Comparison of ENCODE assay signal across 8 cellular contexts in genomic region chr2:109031481-109032228, GRCh38. TPM values are rescaled to one million over a fixed set of nuclear protein-coding genes. Genes with fewer than 3 reads are reported as not detected.
A peak's percentile ranks its signal among the peaks of the same experiment; 100 is the strongest.
DNase-seq lines count a peak whose midpoint lies in the region; TF ChIP-seq lines count a peak whose summit lies in the region.

No MANE protein-coding gene starts in this region.

- H3K4me1 ChIP-seq in OCI-LY3 (ENCODE audit: low read length) = peaks cover 3% of the 10 kb centered on the region; the same call in 1 of the 2 replicates

- peaks cover 3% of the 10 kb centered on the region for H3K36me3 Mint-ChIP-seq in type B pancreatic cell

- no peaks in the 10 kb centered on the region for H3K9me3 ChIP-seq in OCI-LY3 (ENCODE audit: insufficient read depth, low read length)

- no peaks in the 10 kb centered on the region for H3K9me3 Mint-ChIP-seq in type B pancreatic cell

- H3K79me2 ChIP-seq in OCI-LY3 (ENCODE audit: low read length) = no peaks in the 10 kb centered on the region

- peaks cover 4% of the 10 kb centered on the region for H3K27me3 Mint-ChIP-seq in type B pancreatic cell

- peaks cover 4% of the 10 kb centered on the region; the same call in 1 of the 2 replicates for H3K27me3 ChIP-seq in OCI-LY3 (ENCODE audit: low read depth, low read length)

- H3K9ac ChIP-seq in OCI-LY3 (ENCODE audit: low read length) = peak overlapping the region; percentile 48

- H3K4me2 ChIP-seq in OCI-LY3 (ENCODE audit: low read length) = peak overlapping the region; percentile 82

- H4K20me1 ChIP-seq in OCI-LY3 (ENCODE audit: insufficient read depth, low read length) = no peaks in the 10 kb centered on the region

- POLR2A ChIA-PET in HEK293T (lab: Yijun Ruan, JAX) = interaction anchor here (1.2 kb wide), 2 partner anchors 12 to 33 kb away, joined by 4 to 8 read pairs; no protein-coding TSS in a partner anchor

- no peaks in the 10 kb centered on the region for H3K36me3 ChIP-seq in OCI-LY3 (replicated peaks; ENCODE audit: low read depth, low read length)

- H3K4me1 Mint-ChIP-seq in type B pancreatic cell (ENCODE audit: unreplicated experiment) = peaks cover 31% of the 10 kb centered on the region

- peak overlapping the region; percentile 82 for H3K4me3 Mint-ChIP-seq in type B pancreatic cell

- peak; percentile 23 for DNase-seq in EH (ENCODE audit: low read depth)
- DNase-seq in HEK293T (ENCODE audit: extremely low spot score) = peak; percentile 60
- peak; percentile 40 to 48 for DNase-seq in activated T-helper 1 cell treated with anti-CD3 and anti-CD28 coated beads, Interleukin-2, amount 50 U/mL, for 16 hours (ENCODE audit: low read depth in 1 of 2, low spot score in 1 of 2)
- DNase-seq in glomerular endothelial cell (ENCODE audit: extremely low read depth, low read depth, low spot score) = peak; percentile 10
- DNase-seq in pons (ENCODE audit: low spot score) = peak; percentile 17
- DNase-seq in type B pancreatic cell (ENCODE audit: extremely low spot score, unreplicated experiment) = no peak
- DNase-seq in NCI-H187 treated with DMSO at 0.1 percent for 48 hours (lab: John Stamatoyannopoulos, UW) = no peak

- peak overlapping the region; percentile 78 for H3K4me3 ChIP-seq in OCI-LY3 (ENCODE audit: low read length)

- H2AFZ ChIP-seq in OCI-LY3 (ENCODE audit: low read depth, low read length) = peak overlapping the region; percentile 97

- CTCF ChIA-PET in HEK293T (lab: Yijun Ruan, JAX) = interaction anchor here (1.2 to 1.9 kb wide), 2 partner anchors 11 to 14 kb away, joined by 5 to 6 read pairs; no protein-coding TSS in a partner anchor

- peak overlapping the region; percentile 60 for H3K27ac Mint-ChIP-seq in type B pancreatic cell

- TF ChIP-seq CTCF in OCI-LY3 (IDR thresholded peaks at IDR 0.05; ENCODE audit: low read depth, low read length) (no peak), type B pancreatic cell (conservative IDR thresholded peaks at IDR 0.05) (peak; percentile 20)

- H3K27ac ChIP-seq in OCI-LY3 (ENCODE audit: low read length) = no peak overlapping the region

TF ChIP-seq in HEK293T, 16 proteins besides CTCF, POLR2A, EP300 and RAD21:
- TF ChIP-seq FOXA1 (IDR thresholded peaks at IDR 0.05) (no peak), BHLHE40 (IDR thresholded peaks at IDR 0.05; ENCODE audit: borderline replicate concordance) (no peak), HDGF (IDR thresholded peaks at IDR 0.05; ENCODE audit: borderline replicate concordance) (no peak), CTBP1 (IDR thresholded peaks at IDR 0.05; ENCODE audit: borderline replicate concordance) (no peak), SP1 (IDR thresholded peaks at IDR 0.05) (no peak), ZNF384 (IDR thresholded peaks at IDR 0.05) (no peak), PKNOX1 (IDR thresholded peaks at IDR 0.05) (peak; percentile 78; the same call in 1 of the 2 replicates), SUZ12 (IDR thresholded peaks at IDR 0.05) (no peak), TARDBP (IDR thresholded peaks at IDR 0.05) (no peak), LEF1 (IDR thresholded peaks at IDR 0.05; ENCODE audit: borderline replicate concordance) (no peak), L3MBTL2 (conservative IDR thresholded peaks at IDR 0.05) (peak; percentile 97), NFRKB (IDR thresholded peaks at IDR 0.05) (no peak), ARNT (IDR thresholded peaks at IDR 0.05) (no peak)

RNA-seq across cellular contexts. Expression of gene EDAR, which starts 42.6 kb away (rescaled TPM):
- total RNA-seq in glomerular endothelial cell = 0.05 TPM in 1 of 2 replicates, not detected in the other
- total RNA-seq in type B pancreatic cell (ENCODE audit: low replicate concordance) = 4.8 and 5.1 TPM in 2 replicates

Comparison
In these comparisons a context has a peak if more than half of its experiments do, and no peak if none do; other contexts are left out.
1. DNase-seq: peak in EH (single experiment), HEK293T (single experiment), activated T-helper 1 cell treated with anti-CD3 and anti-CD28 coated beads, Interleukin-2, amount 50 U/mL, for 16 hours (2 of 2), glomerular endothelial cell (single experiment) and pons (single experiment); none in type B pancreatic cell (single experiment) and NCI-H187 treated with DMSO at 0.1 percent for 48 hours (single experiment).